In genomic region chr5:71569748-71570509, GRCh38 we compare ENCODE assay signal across 17 cellular contexts.
"Had no signal": no experiment of that assay in that cellular context is flagged by ENCODE, and none has a peak within 500 bp of the region (broad histone marks: within the 10 kb centered on the region; RNA-seq: fewer than 3 reads in every experiment).

No MANE protein-coding gene starts in this region.

- H3K9me3 Mint-ChIP-seq: dendritic cell treated with granulocyte-macrophage colony-stimulating factor and Interleukin-4, amounts not matched to agents 40 ng/mL and 50 ng/mL, for 4 days; effector memory CD8-positive, alpha-beta T cell; naive B cell; nephron had no signal

- H3K4me1 Mint-ChIP-seq: naive B cell, nephron had no signal

- H3K4me3 Mint-ChIP-seq: dendritic cell treated with granulocyte-macrophage colony-stimulating factor and Interleukin-4, amounts not matched to agents 40 ng/mL and 50 ng/mL, for 4 days; effector memory CD8-positive, alpha-beta T cell; naive B cell; nephron had no signal

- H3K27me3 Mint-ChIP-seq: dendritic cell treated with granulocyte-macrophage colony-stimulating factor and Interleukin-4, amounts not matched to agents 40 ng/mL and 50 ng/mL, for 4 days; effector memory CD8-positive, alpha-beta T cell; naive B cell had no signal

- H3K27ac Mint-ChIP-seq: dendritic cell treated with granulocyte-macrophage colony-stimulating factor and Interleukin-4, amounts not matched to agents 40 ng/mL and 50 ng/mL, for 4 days; naive B cell had no signal

- ATAC-seq: effector memory CD8-positive, alpha-beta T cell; gastrocnemius medialis; heart right ventricle had no signal

- DNase-seq: effector memory CD8-positive, alpha-beta T cell; gastrocnemius medialis; heart right ventricle; hypothalamus; kidney glomerular epithelial cell; left ventricle myocardium inferior; mesendoderm; naive B cell; posterior cingulate gyrus; small intestine; stimulated activated CD4-positive, alpha-beta T cell treated with anti-CD3 and anti-CD28 coated beads, Interleukin-12 subunit alpha, Interleukin-12 subunit beta, amount 100 ng/mL, for 4 hours; stimulated activated naive CD4-positive, alpha-beta T cell treated with Interleukin-2 at 50 U/mL for 16 hours had no signal

- H3K27me3 ChIP-seq: esophagus muscularis mucosa, gastrocnemius medialis, heart right ventricle had no signal

- H3K4me3 ChIP-seq: esophagus muscularis mucosa, gastrocnemius medialis, heart right ventricle, left ventricle myocardium inferior, lung had no signal

- H3K4me1 ChIP-seq: esophagus muscularis mucosa, gastrocnemius medialis had no signal

- H3K27ac ChIP-seq: epithelial cell of prostate, esophagus muscularis mucosa, gastrocnemius medialis, heart right ventricle, left ventricle myocardium inferior had no signal

- H3K9me3 ChIP-seq: esophagus muscularis mucosa, gastrocnemius medialis, heart right ventricle, left ventricle myocardium inferior had no signal
